In genomic region chr3:100402150-100402706, GRCh38 we compare ENCODE assay signal across 8 cellular contexts. TPM values are rescaled to one million over a fixed set of nuclear protein-coding genes. Genes with fewer than 3 reads are reported as not detected.
A peak's percentile ranks its signal among the peaks of the same experiment; 100 is the strongest.
DNase-seq lines count a peak whose midpoint lies in the region; ATAC-seq, FAIRE-seq and TF ChIP-seq lines count a peak whose summit lies in the region.

No MANE protein-coding gene starts in this region.

- H3K36me3 ChIP-seq in right atrium auricular region (no peaks in the 10 kb centered on the region), breast epithelium (no peaks in the 10 kb centered on the region), lower lobe of right lung (no peaks in the 10 kb centered on the region), vagina (no peaks in the 10 kb centered on the region)

- H3K27ac ChIP-seq in right atrium auricular region (peak overlapping the region; percentile 91 to 95), breast epithelium (peak overlapping the region; percentile 88 to 93), lower lobe of right lung (peak overlapping the region; percentile 89), vagina (peak overlapping the region; percentile 85)

- ATAC-seq in left ventricle myocardium superior (no peak), lower lobe of right lung (no peak), GM21737 (IDR thresholded peaks at IDR 0.05; ENCODE audit: unreplicated experiment) (no peak)

- DNase-seq in right atrium auricular region (ENCODE audit: low spot score) (no peak), left ventricle myocardium superior (no peak), NCI-H69 (lab: John Stamatoyannopoulos, UW) (peak; percentile 80), breast epithelium (ENCODE audit: low spot score in 2 of 2) (no peak), lower lobe of right lung (no peak), vagina (ENCODE audit: extremely low spot score in 2 of 2) (no peak), HTR-8/SVneo (ENCODE audit: insufficient read length, low spot score) (no peak)

- TF ChIP-seq POLR2A in breast epithelium (IDR thresholded peaks at IDR 0.05) (no peak), vagina (IDR thresholded peaks at IDR 0.05) (no peak)

- TF ChIP-seq CTCF in right atrium auricular region (IDR thresholded peaks at IDR 0.05) (no peak), breast epithelium (IDR thresholded peaks at IDR 0.05) (no peak), lower lobe of right lung (IDR thresholded peaks at IDR 0.05) (no peak), vagina (IDR thresholded peaks at IDR 0.05) (no peak)

- intact Hi-C loops in left ventricle myocardium superior (cut with micrococcal nuclease) (no loop called here), breast epithelium (cut with DNase I; ENCODE audit: low total_unique reads) (no loop called here), lower lobe of right lung (cut with DNase I) (no loop called here), vagina (cut with DNase I) (no loop called here)

- peaks cover 6 to 7% of the 10 kb centered on the region in 2 donors for H3K9me3 ChIP-seq in right atrium auricular region
- peaks cover 0 to 2% of the 10 kb centered on the region in 2 donors for H3K9me3 ChIP-seq in breast epithelium
- peaks cover 5% of the 10 kb centered on the region for H3K9me3 ChIP-seq in lower lobe of right lung
- H3K9me3 ChIP-seq in vagina = no peaks in the 10 kb centered on the region

- peaks cover 0 to 41% of the 10 kb centered on the region in 2 donors for H3K4me1 ChIP-seq in right atrium auricular region
- peaks cover 0 to 21% of the 10 kb centered on the region in 2 donors for H3K4me1 ChIP-seq in breast epithelium
- H3K4me1 ChIP-seq in lower lobe of right lung = peaks cover 40% of the 10 kb centered on the region
- peaks cover 47% of the 10 kb centered on the region for H3K4me1 ChIP-seq in vagina

- H3K27me3 ChIP-seq in right atrium auricular region = no peaks in the 10 kb centered on the region
- H3K27me3 ChIP-seq in breast epithelium = no peaks in the 10 kb centered on the region
- no peaks in the 10 kb centered on the region for H3K27me3 ChIP-seq in lower lobe of right lung (ENCODE audit: low read depth)
- H3K27me3 ChIP-seq in vagina = no peaks in the 10 kb centered on the region

- FAIRE-seq in HTR-8/SVneo (lab: Jason Lieb, UNC) = no peak

- H3K4me3 ChIP-seq in right atrium auricular region = peak overlapping the region; percentile 83 to 88
- H3K4me3 ChIP-seq in breast epithelium = peak overlapping the region; percentile 97 to 99 (median 98)
- peak overlapping the region; percentile 85 for H3K4me3 ChIP-seq in lower lobe of right lung
- peak overlapping the region; percentile 93 to 94 for H3K4me3 ChIP-seq in vagina

RNA-seq across cellular contexts. Expression of gene LNP1, which starts 0.9 kb away (rescaled TPM):
- total RNA-seq in right atrium auricular region = 1 to 10 TPM; 4.6 to 5.4 TPM
- 2.8 TPM for total RNA-seq in left ventricle myocardium superior
- total RNA-seq in breast epithelium = 1 to 10 TPM; 2.6 to 3.3 (median 2.7) TPM
- total RNA-seq in lower lobe of right lung = 2.0 TPM
- 4.4 TPM for total RNA-seq in vagina

RNA-seq across cellular contexts. Expression of gene TOMM70, which starts 1.3 kb away (rescaled TPM):
- total RNA-seq in right atrium auricular region (10 to 100 TPM; 29.7 to 44.2 TPM), left ventricle myocardium superior (69.2 TPM), breast epithelium (10 to 100 TPM; 47.9 to 59.7 (median 50.5) TPM), lower lobe of right lung (31.3 TPM), vagina (26.8 TPM)
